11 cellular contexts compared by ENCODE assay signal in the genomic region with DNA sequence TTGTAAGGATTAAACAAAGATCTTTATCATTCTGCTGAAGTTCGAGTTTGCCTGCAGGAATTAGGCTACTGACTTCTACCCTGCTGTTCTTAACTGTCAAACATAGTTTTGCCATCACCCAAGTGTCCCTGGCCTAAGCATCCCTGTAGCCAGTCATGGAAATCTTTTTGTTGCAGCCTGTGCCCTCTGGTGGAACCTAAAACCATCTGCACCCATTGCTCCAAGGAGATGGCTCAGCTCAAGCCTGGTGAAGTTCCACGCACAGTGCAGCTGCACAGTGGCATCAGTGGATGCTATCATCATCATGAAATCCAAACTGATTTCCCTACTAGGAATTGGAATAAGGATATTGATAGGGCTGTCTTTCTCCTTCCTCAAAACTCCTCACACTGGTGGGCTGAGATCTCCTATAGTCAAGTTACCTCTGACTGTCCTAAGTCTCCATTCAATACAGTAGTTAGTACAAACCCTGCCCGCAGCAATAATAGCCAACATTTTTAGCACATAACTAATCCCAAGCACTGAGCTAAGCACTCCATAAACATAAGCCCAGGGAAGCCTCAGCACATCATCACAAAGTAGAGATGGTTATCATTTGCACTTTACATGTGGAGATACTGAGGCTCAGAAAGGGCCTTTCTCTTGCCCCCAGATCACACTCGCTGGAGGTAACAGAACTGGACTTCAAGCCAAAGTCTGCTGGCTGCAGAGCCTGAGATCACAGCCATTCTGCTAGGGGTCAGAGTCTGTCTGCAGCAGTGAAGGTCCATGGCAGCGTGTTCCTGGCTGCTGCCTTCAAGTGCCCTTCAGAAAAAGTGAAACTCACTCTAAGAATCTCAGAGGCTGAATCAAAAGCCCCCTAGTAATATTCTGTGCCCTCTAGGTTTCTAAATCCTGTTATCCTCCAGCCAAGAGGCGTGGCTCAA.
DNase-seq lines count a peak whose midpoint lies in the region; TF ChIP-seq lines count a peak whose summit lies in the region.
"Had no signal": no experiment of that assay in that cellular context is flagged by ENCODE, and none has a peak within 500 bp of the region (broad histone marks: within the 10 kb centered on the region; RNA-seq: fewer than 3 reads in every experiment).

No MANE protein-coding gene starts in this region.

- no peaks in the 10 kb centered on the region for H3K9me3 ChIP-seq in tibial artery

- TF ChIP-seq CTCF in tibial artery (IDR thresholded peaks at IDR 0.05), result peak; percentile 25 to 41

- no peaks in the 10 kb centered on the region for H3K9me3 Mint-ChIP-seq in immature natural killer cell

- no peaks in the 10 kb centered on the region for H3K36me3 ChIP-seq in tibial artery

- H3K27me3 ChIP-seq in tibial artery, result no peaks in the 10 kb centered on the region

- H3K4me1 Mint-ChIP-seq in immature natural killer cell, result no peaks in the 10 kb centered on the region
- H3K4me1 Mint-ChIP-seq: activated CD4-positive, alpha-beta memory T cell treated with anti-CD3 and anti-CD28 coated beads, Interleukin-2, amount 10 ng/mL, durations not matched to agents 7 days and 5 days had no signal

- peaks cover 0 to 3% (median 0%) of the 10 kb centered on the region in 3 donors for H3K27me3 Mint-ChIP-seq in immature natural killer cell (ENCODE audit: low read depth in 3 of 3)
- H3K27me3 Mint-ChIP-seq: activated CD4-positive, alpha-beta memory T cell treated with anti-CD3 and anti-CD28 coated beads, Interleukin-2, amount 10 ng/mL, durations not matched to agents 7 days and 5 days had no signal

- no peaks in the 10 kb centered on the region for H3K36me3 Mint-ChIP-seq in immature natural killer cell

- no peak overlapping the region for H3K27ac ChIP-seq in tibial artery

- intact Hi-C loops in tibial artery (cut with DNase I; ENCODE audit: low total_unique reads), result no loop called here

- H3K4me3 ChIP-seq in tibial artery, result no peak overlapping the region
- H3K4me3 ChIP-seq: lung had no signal

- in situ Hi-C loops in SK-MEL-5 (cut with HindIII; ENCODE audit: low pct_unique_long_range_greater_than_20kb, low sequenced_read_pairs), result no loop called here

- H3K4me3 Mint-ChIP-seq in immature natural killer cell, result no peak overlapping the region
- H3K4me3 Mint-ChIP-seq: activated CD4-positive, alpha-beta memory T cell treated with anti-CD3 and anti-CD28 coated beads, Interleukin-2, amount 10 ng/mL, durations not matched to agents 7 days and 5 days had no signal

- H3K4me1 ChIP-seq in tibial artery, result no peaks in the 10 kb centered on the region

- H3K27ac Mint-ChIP-seq in immature natural killer cell, result no peak overlapping the region
- H3K27ac Mint-ChIP-seq: activated CD4-positive, alpha-beta memory T cell treated with anti-CD3 and anti-CD28 coated beads, Interleukin-2, amount 10 ng/mL, durations not matched to agents 7 days and 5 days had no signal

- DNase-seq in NCI-H748 (lab: John Stamatoyannopoulos, UW; ENCODE audit: unreplicated experiment) (peak; percentile 39), NCI-H748 treated with DMSO at 0.1 percent for 48 hours (lab: John Stamatoyannopoulos, UW) (no peak), SK-MEL-5 (ENCODE audit: low read depth, low spot score) (peak; percentile 61), hepatic stellate cell (ENCODE audit: low spot score) (peak; percentile 4), tibial artery (no peak), immature natural killer cell (no peak), T-helper 9 cell (no peak)
- no peak for DNase-seq in stimulated activated CD4-positive, alpha-beta T cell treated with anti-CD3 and anti-CD28 coated beads, Interleukin-1b, Interleukin-23, amount 100 ng/mL, for 48 hours
- DNase-seq: activated CD4-positive, alpha-beta memory T cell treated with anti-CD3 and anti-CD28 coated beads, Interleukin-2, amount 10 ng/mL, durations not matched to agents 7 days and 5 days; NCI-H2107 had no signal

Comparison
In these comparisons a context has a peak if more than half of its experiments do, and no peak if none do; other contexts are left out.
1. DNase-seq: peak in NCI-H748 (single experiment), SK-MEL-5 (single experiment) and hepatic stellate cell (single experiment); none in NCI-H748 treated with DMSO at 0.1 percent for 48 hours (single experiment), tibial artery (0 of 2), stimulated activated CD4-positive, alpha-beta T cell treated with anti-CD3 and anti-CD28 coated beads, Interleukin-1b, Interleukin-23, amount 100 ng/mL, for 48 hours (single experiment), immature natural killer cell (0 of 3) and T-helper 9 cell (single experiment).